Comparison of ENCODE assay signal across 8 cellular contexts in genomic region chr1:225508538-225509375, GRCh38.
DNase-seq lines count a peak whose midpoint lies in the region; ATAC-seq and TF ChIP-seq lines count a peak whose summit lies in the region.

No MANE protein-coding gene starts in this region.

- H3K36me3 ChIP-seq in lower lobe of right lung: peaks cover 6% of the 10 kb centered on the region
- H3K36me3 ChIP-seq in uterus: no peaks in the 10 kb centered on the region
- no peaks in the 10 kb centered on the region for H3K36me3 ChIP-seq in MM.1S (replicated peaks; ENCODE audit: insufficient read depth, low read length)

- no peaks in the 10 kb centered on the region for H3K79me2 ChIP-seq in MM.1S (ENCODE audit: low read length)

- ATAC-seq in lower lobe of right lung (peak; percentile 88 to 89), HG02571 (IDR thresholded peaks at IDR 0.05; ENCODE audit: unreplicated experiment) (no peak)
- no peak for ATAC-seq in stimulated activated memory B cell treated with anti-CD40 and anti-IgM and Interleukin-4, amounts not matched to agents 10 μg/mL and 1 μg/mL and 100 μg/mL, for 72 hours

- H3K9ac ChIP-seq in MM.1S (ENCODE audit: low read length): no peak overlapping the region

- no peak overlapping the region for H3K27ac Mint-ChIP-seq in stimulated activated memory B cell treated with anti-CD40 and anti-IgM and Interleukin-4, amounts not matched to agents 10 μg/mL and 1 μg/mL and 100 μg/mL, for 72 hours

- H3K9me2 ChIP-seq in MM.1S (replicated peaks; ENCODE audit: insufficient read depth, low read length): no peaks in the 10 kb centered on the region

- no peak overlapping the region for H2AFZ ChIP-seq in MM.1S (ENCODE audit: low read length)

- H3K9me3 Mint-ChIP-seq in stimulated activated memory B cell treated with anti-CD40 and anti-IgM and Interleukin-4, amounts not matched to agents 10 μg/mL and 1 μg/mL and 100 μg/mL, for 72 hours: no peaks in the 10 kb centered on the region

- TF ChIP-seq CTCF in lower lobe of right lung (IDR thresholded peaks at IDR 0.05) (no peak), uterus (IDR thresholded peaks at IDR 0.05) (no peak), MM.1S (IDR thresholded peaks at IDR 0.05; ENCODE audit: low read length) (no peak)

- H3K4me3 Mint-ChIP-seq in stimulated activated memory B cell treated with anti-CD40 and anti-IgM and Interleukin-4, amounts not matched to agents 10 μg/mL and 1 μg/mL and 100 μg/mL, for 72 hours: no peak overlapping the region

- DNase-seq in GM03348 (ENCODE audit: low spot score) (peak; percentile 89), NCI-H2196 treated with DMSO at 0.1 percent for 48 hours (lab: John Stamatoyannopoulos, UW; ENCODE audit: unreplicated experiment) (peak; percentile 89), dedifferentiated amniotic fluid mesenchymal stem cell (ENCODE audit: extremely low spot score) (peak; percentile 97), lower lobe of right lung (no peak), uterus (peak; percentile 24 to 70), MM.1S (no peak)

- H3K27ac ChIP-seq in lower lobe of right lung: peak overlapping the region; percentile 34
- H3K27ac ChIP-seq in uterus: peak overlapping the region; percentile 62 to 73
- no peak overlapping the region for H3K27ac ChIP-seq in MM.1S (ENCODE audit: low read length)

- no peaks in the 10 kb centered on the region for H3K27me3 Mint-ChIP-seq in stimulated activated memory B cell treated with anti-CD40 and anti-IgM and Interleukin-4, amounts not matched to agents 10 μg/mL and 1 μg/mL and 100 μg/mL, for 72 hours

- intact Hi-C loops in lower lobe of right lung (cut with DNase I): no loop called here
- intact Hi-C loops in uterus (cut with DNase I; ENCODE audit: low total_unique reads): no loop called here

- H3K4me3 ChIP-seq in lower lobe of right lung (no peak overlapping the region), uterus (no peak overlapping the region), MM.1S (ENCODE audit: low read length) (no peak overlapping the region)

- no peaks in the 10 kb centered on the region for H3K27me3 ChIP-seq in lower lobe of right lung (ENCODE audit: low read depth)
- no peaks in the 10 kb centered on the region for H3K27me3 ChIP-seq in uterus
- H3K27me3 ChIP-seq in MM.1S (replicated peaks; ENCODE audit: insufficient read depth, low read length): no peaks in the 10 kb centered on the region

- H4K20me1 ChIP-seq in MM.1S (ENCODE audit: insufficient read depth, low read length): no peaks in the 10 kb centered on the region

- no peaks in the 10 kb centered on the region for H3K4me1 Mint-ChIP-seq in stimulated activated memory B cell treated with anti-CD40 and anti-IgM and Interleukin-4, amounts not matched to agents 10 μg/mL and 1 μg/mL and 100 μg/mL, for 72 hours

- no peak overlapping the region for H3K4me2 ChIP-seq in MM.1S (ENCODE audit: low read depth, low read length)

- H3K4me1 ChIP-seq in lower lobe of right lung (peaks cover 13% of the 10 kb centered on the region), uterus (no peaks in the 10 kb centered on the region), MM.1S (ENCODE audit: low read length) (0 out of 2 replicates have a peak, but pooled peaks cover 3% of the 10 kb centered on the region)

- H3K9me3 ChIP-seq in lower lobe of right lung (no peaks in the 10 kb centered on the region), uterus (no peaks in the 10 kb centered on the region), MM.1S (replicated peaks; ENCODE audit: insufficient read depth, low read length) (no peaks in the 10 kb centered on the region)

- no peaks in the 10 kb centered on the region for H3K36me3 Mint-ChIP-seq in stimulated activated memory B cell treated with anti-CD40 and anti-IgM and Interleukin-4, amounts not matched to agents 10 μg/mL and 1 μg/mL and 100 μg/mL, for 72 hours

- no peaks in the 10 kb centered on the region for H3F3A ChIP-seq in MM.1S (ENCODE audit: insufficient read depth, low read length)

- TF ChIP-seq POLR2A in uterus (IDR thresholded peaks at IDR 0.05): no peak

Comparison
In these comparisons a context has a peak if more than half of its experiments do, and no peak if none do; other contexts are left out.
1. DNase-seq: peak in GM03348 (single experiment), NCI-H2196 treated with DMSO at 0.1 percent for 48 hours (single experiment), dedifferentiated amniotic fluid mesenchymal stem cell (single experiment) and uterus (2 of 2); none in lower lobe of right lung (single experiment) and MM.1S (single experiment).
2. ATAC-seq: peak in lower lobe of right lung (2 of 2); none in stimulated activated memory B cell treated with anti-CD40 and anti-IgM and Interleukin-4, amounts not matched to agents 10 μg/mL and 1 μg/mL and 100 μg/mL, for 72 hours (single experiment) and HG02571 (single experiment).